ENCODE assay signal across 8 cellular contexts in the genomic region with DNA sequence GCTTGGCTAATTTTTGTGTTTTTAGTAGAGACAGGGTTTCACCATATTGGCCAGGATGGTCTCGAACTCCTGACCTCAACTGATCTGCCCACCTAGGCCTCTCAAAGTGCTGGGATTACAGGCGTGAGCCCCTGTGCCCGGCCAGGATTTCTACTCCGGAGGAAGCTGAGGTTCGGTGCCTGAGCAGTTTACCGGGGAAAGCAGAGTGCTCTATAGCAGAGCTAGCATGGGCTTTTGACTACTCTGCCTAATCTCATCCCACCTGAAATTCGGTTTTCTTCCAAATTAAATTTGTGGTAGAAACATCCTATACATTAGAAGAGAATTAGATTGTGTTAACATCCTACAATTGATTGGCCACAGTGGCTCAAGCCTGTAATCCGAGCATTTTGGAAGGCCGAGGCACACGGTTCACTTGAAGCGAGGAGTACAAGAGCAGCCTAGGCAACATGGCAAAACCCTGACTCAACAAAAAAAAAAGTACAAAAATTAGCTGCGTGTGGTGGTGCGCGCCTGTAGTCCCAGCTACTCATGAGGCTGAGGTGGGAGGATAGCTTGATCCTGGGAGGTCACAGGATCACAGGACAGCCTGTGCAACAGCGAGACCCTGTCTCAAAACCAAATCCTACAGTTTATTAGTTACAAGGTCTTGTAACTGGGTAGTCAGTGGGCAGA.
DNase-seq lines count a peak whose midpoint lies in the region; ATAC-seq and TF ChIP-seq lines count a peak whose summit lies in the region.

No MANE protein-coding gene starts in this region.

- peaks cover 83% of the 10 kb centered on the region for H3K36me3 Mint-ChIP-seq in T-helper 2 cell treated with Interferon-gamma antibody and Interleukin-4, amounts not matched to agents 5 μg/mL and 100 μg/mL, for 36 hours (ENCODE audit: low read depth)

- peak overlapping the region; percentile 94 for H3K27ac Mint-ChIP-seq in T-helper 2 cell treated with Interferon-gamma antibody and Interleukin-4, amounts not matched to agents 5 μg/mL and 100 μg/mL, for 36 hours

- TF ChIP-seq CTCF in GM12875 (IDR thresholded peaks at IDR 0.05; ENCODE audit: borderline replicate concordance, insufficient read depth, low read depth, low read length) (no peak), fibroblast of mammary gland (conservative IDR thresholded peaks at IDR 0.05; ENCODE audit: control insufficient read depth, insufficient read depth, low read depth, low read length) (no peak), retinal pigment epithelial cell (conservative IDR thresholded peaks at IDR 0.05; ENCODE audit: low read depth, low read length) (no peak)

- H3K27me3 Mint-ChIP-seq in T-helper 2 cell treated with Interferon-gamma antibody and Interleukin-4, amounts not matched to agents 5 μg/mL and 100 μg/mL, for 36 hours (ENCODE audit: low read depth) = peaks cover 3% of the 10 kb centered on the region

- no peaks in the 10 kb centered on the region for H3K9me3 Mint-ChIP-seq in T-helper 2 cell treated with Interferon-gamma antibody and Interleukin-4, amounts not matched to agents 5 μg/mL and 100 μg/mL, for 36 hours

- DNase-seq in T-helper 2 cell treated with Interferon-gamma antibody and Interleukin-4, amounts not matched to agents 5 μg/mL and 100 μg/mL, for 36 hours (ENCODE audit: low spot score) = no peak
- DNase-seq in fibroblast of mammary gland (ENCODE audit: low read depth) (no peak), retinal pigment epithelial cell (ENCODE audit: low read depth) (no peak), hippocampal formation (lab: John Stamatoyannopoulos, UW) (no peak)

- peaks cover 30% of the 10 kb centered on the region for H3K4me1 Mint-ChIP-seq in T-helper 2 cell treated with Interferon-gamma antibody and Interleukin-4, amounts not matched to agents 5 μg/mL and 100 μg/mL, for 36 hours (ENCODE audit: low read depth)

- no peak for ATAC-seq in HG03139 (IDR thresholded peaks at IDR 0.05; ENCODE audit: unreplicated experiment)
- no peak for ATAC-seq in HG03108 (IDR thresholded peaks at IDR 0.05; ENCODE audit: unreplicated experiment)
- no peak for ATAC-seq in HG02588 (IDR thresholded peaks at IDR 0.05; ENCODE audit: unreplicated experiment)

- peak overlapping the region; percentile 99 for H3K4me3 Mint-ChIP-seq in T-helper 2 cell treated with Interferon-gamma antibody and Interleukin-4, amounts not matched to agents 5 μg/mL and 100 μg/mL, for 36 hours

- H3K4me3 ChIP-seq in GM12875 (ENCODE audit: low read depth, low read length) (peak overlapping the region; percentile 85), fibroblast of mammary gland (ENCODE audit: control insufficient read depth, low read depth, low read length) (peak overlapping the region; percentile 100), retinal pigment epithelial cell (ENCODE audit: low read length) (peak overlapping the region; percentile 100)
